ENCODE assay signal across 8 cellular contexts in the genomic region with DNA sequence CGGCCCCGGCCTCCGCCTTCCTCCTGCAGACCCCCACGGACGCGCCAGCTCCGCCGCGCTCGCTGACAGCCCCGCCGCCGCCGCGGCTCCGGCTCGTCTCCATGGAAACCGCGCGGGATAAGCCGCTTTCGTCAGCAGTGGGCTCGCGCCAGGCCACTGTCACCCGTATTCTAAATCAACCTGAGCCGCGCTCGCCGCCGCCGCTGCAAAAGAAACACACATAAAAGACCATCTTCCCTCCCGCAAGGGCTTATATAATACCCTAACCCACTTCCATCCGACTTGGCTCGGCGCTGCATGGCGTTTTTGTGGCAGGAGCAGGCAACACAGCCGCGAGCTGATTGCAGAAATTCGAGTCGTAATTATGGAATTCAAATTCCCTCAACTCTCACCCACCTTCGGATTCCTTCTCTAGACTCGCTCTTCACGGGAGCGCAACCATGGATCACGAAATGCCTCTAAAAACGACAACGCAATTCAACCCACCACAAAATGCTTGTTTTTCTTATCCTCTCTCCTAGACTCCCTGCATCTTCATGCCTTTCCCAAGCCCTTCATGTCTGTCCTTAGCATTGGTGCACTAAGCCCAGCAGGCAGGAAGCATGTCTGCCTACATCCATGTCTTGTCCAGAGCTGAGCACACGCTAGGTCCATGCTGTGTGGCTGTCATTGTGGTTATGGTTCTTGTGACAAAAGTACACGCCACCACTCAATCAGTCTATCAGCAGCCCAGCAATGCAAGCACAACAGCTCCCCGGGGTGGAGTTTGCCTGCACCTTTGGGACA. TPM values are rescaled to one million over a fixed set of nuclear protein-coding genes. Genes with fewer than 3 reads are reported as not detected.
DNase-seq lines count a peak whose midpoint lies in the region; ATAC-seq, FAIRE-seq and TF ChIP-seq lines count a peak whose summit lies in the region.
"Had no signal": no experiment of that assay in that cellular context is flagged by ENCODE, and none has a peak within 500 bp of the region (broad histone marks: within the 10 kb centered on the region; RNA-seq: fewer than 3 reads in every experiment).

A gene with protein sequence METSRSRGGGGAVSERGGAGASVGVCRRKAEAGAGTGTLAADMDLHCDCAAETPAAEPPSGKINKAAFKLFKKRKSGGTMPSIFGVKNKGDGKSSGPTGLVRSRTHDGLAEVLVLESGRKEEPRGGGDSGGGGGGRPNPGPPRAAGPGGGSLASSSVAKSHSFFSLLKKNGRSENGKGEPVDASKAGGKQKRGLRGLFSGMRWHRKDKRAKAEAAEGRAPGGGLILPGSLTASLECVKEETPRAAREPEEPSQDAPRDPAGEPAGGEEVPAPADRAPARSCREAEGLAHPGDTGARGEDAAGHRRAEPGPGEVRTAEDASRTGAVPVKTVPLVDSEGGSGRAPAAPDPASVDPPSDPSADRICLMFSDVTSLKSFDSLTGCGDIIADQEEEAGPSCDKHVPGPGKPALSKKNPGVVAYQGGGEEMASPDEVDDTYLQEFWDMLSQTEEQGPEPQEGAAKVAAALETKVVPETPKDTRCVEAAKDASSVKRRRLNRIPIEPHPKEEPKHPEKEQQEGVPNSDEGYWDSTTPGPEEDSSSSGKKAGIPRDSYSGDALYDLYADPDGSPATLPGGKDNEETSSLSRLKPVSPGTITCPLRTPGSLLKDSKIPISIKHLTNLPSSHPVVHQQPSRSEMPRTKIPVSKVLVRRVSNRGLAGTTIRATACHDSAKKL (minus strand): TSS at position 772 of the 786 bp plus-strand sequence. CDS start 669 bp downstream, at position 103.

- no peak within 1 kb of the TSS for H2BK5ac ChIP-seq in mesendoderm (ENCODE audit: low read length)

- no CpG with 5 or more reads among the region's 50 CpGs for WGBS in mesendoderm (ENCODE audit: extremely low coverage, insufficient coverage, low lambda C conversion rate)

- no peak within 1 kb of the TSS for H2BK120ac ChIP-seq in mesendoderm (ENCODE audit: low read depth, low read length)

- CTCF ChIA-PET in Caco-2 (lab: Charles Lee) = no interaction called here

- no peak for FAIRE-seq in GM12892 (lab: Jason Lieb, UNC)

- H3K79me2 ChIP-seq in mesendoderm (ENCODE audit: control insufficient read depth, insufficient read depth, low read length) = no peaks in the 10 kb centered on the region

- no peak within 1 kb of the TSS for H3K4me3 Mint-ChIP-seq in Caco-2 (ENCODE audit: unreplicated experiment)

- peak within 1 kb of the TSS; percentile 78 for H3K56ac ChIP-seq in mesendoderm (ENCODE audit: low read length)

- no peaks in the 10 kb centered on the region for H3K79me1 ChIP-seq in mesendoderm (ENCODE audit: low read length)

- no peak within 1 kb of the TSS for H3K23ac ChIP-seq in mesendoderm (ENCODE audit: low read length)

- H3K4ac ChIP-seq in mesendoderm (ENCODE audit: low read depth, low read length) = no peak within 1 kb of the TSS

- H2BK15ac ChIP-seq in mesendoderm (replicated peaks; ENCODE audit: low read depth) = no peak within 1 kb of the TSS

- H3K9ac ChIP-seq in mesendoderm (ENCODE audit: low read length) = peak within 1 kb of the TSS; percentile 63

- H3K18ac ChIP-seq in mesendoderm (ENCODE audit: low read length) = peak within 1 kb of the TSS; percentile 78

- no peaks in the 10 kb centered on the region for H3K9me3 ChIP-seq in upper lobe of right lung
- no peaks in the 10 kb centered on the region for H3K9me3 ChIP-seq in Caco-2
- H3K9me3 ChIP-seq: SJSA1 had no signal

- H3K27me3 Mint-ChIP-seq in Caco-2 (ENCODE audit: insufficient read depth, unreplicated experiment) = peaks cover 14% of the 10 kb centered on the region

- no peak for ATAC-seq in upper lobe of right lung
- ATAC-seq in GM21423 (IDR thresholded peaks at IDR 0.05; ENCODE audit: unreplicated experiment) = no peak

- peaks cover 2% of the 10 kb centered on the region for H3K4me1 ChIP-seq in mesendoderm (ENCODE audit: control insufficient read depth, low read depth, low read length)
- peaks cover 3% of the 10 kb centered on the region for H3K4me1 ChIP-seq in upper lobe of right lung
- no peaks in the 10 kb centered on the region for H3K4me1 ChIP-seq in Caco-2

- intact Hi-C loops in upper lobe of right lung (cut with DNase I) (no loop called here), Caco-2 (cut with micrococcal nuclease; ENCODE audit: unreplicated experiment) (no loop called here)

- POLR2A ChIA-PET in Caco-2 (lab: Charles Lee) = no interaction called here

- TF ChIP-seq CTCF in choroid plexus epithelial cell (conservative IDR thresholded peaks at IDR 0.05; ENCODE audit: low read depth, low read length) (no peak), upper lobe of right lung (IDR thresholded peaks at IDR 0.05) (no peak), Caco-2 (IDR thresholded peaks at IDR 0.05; ENCODE audit: insufficient read depth in 1 of 2, low read depth in 1 of 2, low read length in 1 of 2, severe bottlenecking in 1 of 2, unreplicated experiment in 1 of 2) (no peak)

- peaks cover 8% of the 10 kb centered on the region for H3K27me3 ChIP-seq in mesendoderm (ENCODE audit: insufficient read depth, low read length, poor library complexity)
- H3K27me3 ChIP-seq in upper lobe of right lung = peaks cover 72% of the 10 kb centered on the region
- H3K27me3 ChIP-seq in Caco-2 (replicated peaks; ENCODE audit: control insufficient read depth, insufficient read depth, low read length) = no peaks in the 10 kb centered on the region; the same call in 1 of the 2 replicates

- H3K36me3 ChIP-seq in mesendoderm (ENCODE audit: control insufficient read depth, insufficient read depth, low read length) (no peaks in the 10 kb centered on the region), upper lobe of right lung (no peaks in the 10 kb centered on the region), Caco-2 (ENCODE audit: control insufficient read depth, insufficient read depth, low read length) (no peaks in the 10 kb centered on the region)
- H3K36me3 ChIP-seq: SJSA1 had no signal

- BruUV-seq in Caco-2 (replicated peaks; lab: Mats Ljungman, UMichigan) = no TSS peak

- no peak within 1 kb of the TSS for H3K27ac ChIP-seq in mesendoderm (ENCODE audit: low read depth, low read length)
- H3K27ac ChIP-seq in upper lobe of right lung = no peak within 1 kb of the TSS
- H3K27ac ChIP-seq: SJSA1 had no signal

- no peak within 1 kb of the TSS for H4K5ac ChIP-seq in mesendoderm (ENCODE audit: low read length)

- no peak within 1 kb of the TSS for H2AK5ac ChIP-seq in mesendoderm (ENCODE audit: low read length)

- H3K4me2 ChIP-seq in mesendoderm (ENCODE audit: low read length) = peak within 1 kb of the TSS; percentile 60

- H3K27ac Mint-ChIP-seq in Caco-2 (ENCODE audit: unreplicated experiment) = no peak within 1 kb of the TSS

- H4K8ac ChIP-seq in mesendoderm (ENCODE audit: low read depth, low read length) = no peak within 1 kb of the TSS

- TF ChIP-seq POLR2A in GM12892 (IDR thresholded peaks at IDR 0.05; ENCODE audit: low read depth, low read length) = no peak

- H3K4me3 ChIP-seq in choroid plexus epithelial cell (ENCODE audit: low read depth, low read length) = peak within 1 kb of the TSS; percentile 37
- peak within 1 kb of the TSS; percentile 22 for H3K4me3 ChIP-seq in mesendoderm (ENCODE audit: low read length)
- H3K4me3 ChIP-seq in upper lobe of right lung = peak within 1 kb of the TSS; percentile 27
- no peak within 1 kb of the TSS for H3K4me3 ChIP-seq in Caco-2 (ENCODE audit: low read depth, low read length)
- H3K4me3 ChIP-seq: SJSA1 had no signal

- DNase-seq in GM12892 (ENCODE audit: insufficient read length) (peak; percentile 38), NCI-H2227 treated with DMSO at 0.1 percent for 48 hours (lab: John Stamatoyannopoulos, UW) (peak; percentile 10), choroid plexus epithelial cell (ENCODE audit: low read depth) (peak; percentile 8), mesendoderm (peak; percentile 36), upper lobe of right lung (no peak), Caco-2 (no peak)

- H3K9me3 Mint-ChIP-seq in Caco-2 (ENCODE audit: unreplicated experiment) = peaks cover 9% of the 10 kb centered on the region

- H3K4me1 Mint-ChIP-seq in Caco-2 (ENCODE audit: low read depth, unreplicated experiment) = no peaks in the 10 kb centered on the region

- no peaks in the 10 kb centered on the region for H3K36me3 Mint-ChIP-seq in Caco-2 (ENCODE audit: insufficient read depth, unreplicated experiment)

RNA-seq across cellular contexts. Expression of the gene that starts here (rescaled TPM):
- 0.47 TPM for polyA plus RNA-seq in GM12892 (2012; ENCODE audit: missing spikeins)
- polyA plus RNA-seq in mesendoderm (2013, experiment 1 of 2) = 0.10 TPM
- 0.10 TPM for polyA plus RNA-seq in mesendoderm (2013, experiment 2 of 2)
- total RNA-seq in upper lobe of right lung = not detected
- total RNA-seq in Caco-2 (2022) = not detected in 2 replicates
- total RNA-seq: SJSA1 had no signal

Comparison
In these comparisons a context has a peak if more than half of its experiments do, and no peak if none do; other contexts are left out.
1. DNase-seq: peak in GM12892 (single experiment), NCI-H2227 treated with DMSO at 0.1 percent for 48 hours (single experiment), choroid plexus epithelial cell (single experiment) and mesendoderm (single experiment); none in upper lobe of right lung (single experiment) and Caco-2 (0 of 2).